8 cellular contexts compared by ENCODE assay signal in the genomic region with DNA sequence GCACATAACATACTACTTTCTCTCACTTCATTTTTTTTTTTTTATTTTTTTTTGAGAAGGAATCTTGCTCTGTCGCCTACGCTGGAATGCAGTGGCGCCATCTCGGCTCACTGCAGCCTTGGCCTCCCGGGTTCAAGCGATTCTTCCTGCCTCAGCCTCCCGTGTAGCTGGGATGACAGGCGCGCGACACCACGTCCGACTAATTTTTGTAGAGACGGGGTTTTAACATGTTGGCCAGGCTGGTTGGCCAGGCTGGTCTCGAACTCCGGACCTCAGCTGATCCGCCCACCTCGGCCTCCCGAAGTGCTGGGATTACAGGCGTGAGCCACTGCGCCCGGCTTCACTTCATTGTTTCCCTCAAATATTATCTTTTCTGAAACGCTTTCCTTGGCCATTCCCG. TPM values are rescaled to one million over a fixed set of nuclear protein-coding genes. Genes with fewer than 3 reads are reported as not detected.
A peak's percentile ranks its signal among the peaks of the same experiment; 100 is the strongest.
DNase-seq lines count a peak whose midpoint lies in the region; ATAC-seq and TF ChIP-seq lines count a peak whose summit lies in the region.

No MANE protein-coding gene starts in this region.

- H3K9me3 Mint-ChIP-seq in CD4-positive, CD25-positive, alpha-beta regulatory T cell: peaks cover 0 to 2% (median 0%) of the 10 kb centered on the region in 7 donors
- no peaks in the 10 kb centered on the region for H3K9me3 Mint-ChIP-seq in neural crest cell

- H3K27ac Mint-ChIP-seq in CD4-positive, CD25-positive, alpha-beta regulatory T cell: peak overlapping the region in 1 of 3 donors; percentile 97
- H3K27ac Mint-ChIP-seq in neural crest cell (ENCODE audit: unreplicated experiment): no peak overlapping the region

- intact Hi-C loops in dorsolateral prefrontal cortex (cut with DNase I): no loop called here

- peak overlapping the region; percentile 95 for H3K4me3 ChIP-seq in CD4-positive, CD25-positive, alpha-beta regulatory T cell (ENCODE audit: low read depth, low read length)
- H3K4me3 ChIP-seq in NT2/D1 (ENCODE audit: insufficient read length, low read depth) (peak overlapping the region; percentile 89), dorsolateral prefrontal cortex (peak overlapping the region in 58 of 59 donors; percentile 70 to 99 (median 92))

- TF ChIP-seq CTCF in dorsolateral prefrontal cortex (IDR thresholded peaks at IDR 0.05 in 54 of 56, conservative IDR thresholded peaks at IDR 0.05 in 2 of 56; ENCODE audit: low read depth in 1 of 56, partially characterized antibody in 56 of 56): no peak
- no peak for TF ChIP-seq CTCF in neural crest cell (conservative IDR thresholded peaks at IDR 0.05)
- no peak for TF ChIP-seq CTCF in GM10266 (IDR thresholded peaks at IDR 0.05; ENCODE audit: control insufficient read depth, insufficient read depth, low read depth, missing control alignments)

- H3K9ac ChIP-seq in NT2/D1 (ENCODE audit: insufficient read length, low read depth): no peak overlapping the region

- no peaks in the 10 kb centered on the region for H3K27me3 ChIP-seq in CD4-positive, CD25-positive, alpha-beta regulatory T cell (ENCODE audit: control insufficient read depth, insufficient read depth, low read length)
- no peaks in the 10 kb centered on the region for H3K27me3 ChIP-seq in NT2/D1 (ENCODE audit: insufficient read depth, insufficient read length)
- H3K27me3 ChIP-seq in dorsolateral prefrontal cortex: no peaks in the 10 kb centered on the region

- DNase-seq in CD4-positive, CD25-positive, alpha-beta regulatory T cell: no peak
- DNase-seq in NT2/D1 (ENCODE audit: low read depth, low spot score) (no peak), dorsolateral prefrontal cortex (no peak), neural crest cell (ENCODE audit: low read depth, low spot score) (no peak), DMS53 treated with DMSO at 0.1 percent for 48 hours (lab: John Stamatoyannopoulos, UW; ENCODE audit: unreplicated experiment) (no peak), H4 (ENCODE audit: low spot score) (no peak), GM10266 (ENCODE audit: extremely low spot score) (no peak), retina (no peak)

- no peaks in the 10 kb centered on the region for H3K9me3 ChIP-seq in CD4-positive, CD25-positive, alpha-beta regulatory T cell (ENCODE audit: control insufficient read depth in 2 of 2, low read length in 2 of 2)
- H3K9me3 ChIP-seq in NT2/D1 (ENCODE audit: insufficient read depth, low read length): no peaks in the 10 kb centered on the region

- peaks cover 40% of the 10 kb centered on the region for H3K36me3 ChIP-seq in CD4-positive, CD25-positive, alpha-beta regulatory T cell (ENCODE audit: control insufficient read depth, insufficient read depth, low read length)
- H3K36me3 ChIP-seq in NT2/D1 (ENCODE audit: insufficient read depth, insufficient read length, low read length): peaks cover 58% of the 10 kb centered on the region

- peaks cover 6% of the 10 kb centered on the region for H3K27me3 Mint-ChIP-seq in CD4-positive, CD25-positive, alpha-beta regulatory T cell
- no peaks in the 10 kb centered on the region for H3K27me3 Mint-ChIP-seq in neural crest cell (ENCODE audit: low read depth)

- peaks cover 21% of the 10 kb centered on the region for H3K4me1 ChIP-seq in CD4-positive, CD25-positive, alpha-beta regulatory T cell (ENCODE audit: control insufficient read depth, insufficient read depth, low read length, poor library complexity, severe bottlenecking)
- H3K4me1 ChIP-seq in NT2/D1 (ENCODE audit: insufficient read depth, insufficient read length): peaks cover 5% of the 10 kb centered on the region

- ATAC-seq in CD4-positive, CD25-positive, alpha-beta regulatory T cell (ENCODE audit: low read depth in 2 of 2): no peak

- peaks cover 34% of the 10 kb centered on the region for H3K36me3 Mint-ChIP-seq in CD4-positive, CD25-positive, alpha-beta regulatory T cell
- peaks cover 8% of the 10 kb centered on the region for H3K36me3 Mint-ChIP-seq in neural crest cell (ENCODE audit: low read depth)

- H3K27ac ChIP-seq in CD4-positive, CD25-positive, alpha-beta regulatory T cell (ENCODE audit: insufficient read depth, low read length, poor library complexity, severe bottlenecking): no peak overlapping the region
- H3K27ac ChIP-seq in dorsolateral prefrontal cortex: peak overlapping the region in 7 of 59 donors; percentile 76 to 89 (median 82)

- peaks cover 18 to 38% (median 26%) of the 10 kb centered on the region in 4 donors for H3K4me1 Mint-ChIP-seq in CD4-positive, CD25-positive, alpha-beta regulatory T cell
- peaks cover 24% of the 10 kb centered on the region for H3K4me1 Mint-ChIP-seq in neural crest cell

- peak overlapping the region; percentile 86 to 100 (median 96) for H3K4me3 Mint-ChIP-seq in CD4-positive, CD25-positive, alpha-beta regulatory T cell
- peak overlapping the region; percentile 99 for H3K4me3 Mint-ChIP-seq in neural crest cell

RNA-seq across cellular contexts. Expression of a gene that starts 0.6 kb away (rescaled TPM):
- 44.4 TPM for total RNA-seq in CD4-positive, CD25-positive, alpha-beta regulatory T cell
- polyA plus RNA-seq in CD4-positive, CD25-positive, alpha-beta regulatory T cell: 10 to 100 TPM; 55.6 to 61.5 (median 58.8) TPM
- total RNA-seq in dorsolateral prefrontal cortex: 100 to 1,000 TPM in 52 of 120 experiments, 10 to 100 TPM in 68; 63.4 to 123 (median 97.5) TPM
- total RNA-seq in neural crest cell: 85.5 and 87.4 TPM in 2 replicates
- 71.4 and 80.8 TPM in 2 replicates for total RNA-seq in H4 (2014; rRNA removed; shearing (Covaris generic))

RNA-seq across cellular contexts. Expression of a gene that starts 23.2 kb away (rescaled TPM):
- 182 TPM for total RNA-seq in CD4-positive, CD25-positive, alpha-beta regulatory T cell
- 10 to 100 TPM; 50.3 to 74.1 (median 54.9) TPM for polyA plus RNA-seq in CD4-positive, CD25-positive, alpha-beta regulatory T cell
- total RNA-seq in dorsolateral prefrontal cortex (100 to 1,000 TPM; 111 to 260 (median 188) TPM), neural crest cell (124 and 130 TPM in 2 replicates)
- total RNA-seq in H4 (2014; rRNA removed; shearing (Covaris generic)): 22.1 and 22.6 TPM in 2 replicates

RNA-seq across cellular contexts. Expression of a gene that starts 57.5 kb away (rescaled TPM):
- 150 TPM for total RNA-seq in CD4-positive, CD25-positive, alpha-beta regulatory T cell
- polyA plus RNA-seq in CD4-positive, CD25-positive, alpha-beta regulatory T cell: 100 to 1,000 TPM; 121 to 140 (median 133) TPM
- total RNA-seq in dorsolateral prefrontal cortex (100 to 1,000 TPM; 107 to 252 (median 197) TPM), neural crest cell (123 and 124 TPM in 2 replicates)
- total RNA-seq in H4 (2014; rRNA removed; shearing (Covaris generic)): 90.1 and 101 TPM in 2 replicates

RNA-seq across cellular contexts. Expression of a gene that starts 57.7 kb away (rescaled TPM):
- 80.5 TPM for total RNA-seq in CD4-positive, CD25-positive, alpha-beta regulatory T cell
- polyA plus RNA-seq in CD4-positive, CD25-positive, alpha-beta regulatory T cell: 10 to 100 TPM; 59.3 to 66.3 (median 60.7) TPM
- total RNA-seq in dorsolateral prefrontal cortex (10 to 100 TPM; 44.1 to 95.7 (median 60.5) TPM), neural crest cell (83.1 and 98.8 TPM in 2 replicates)
- 61.7 and 72.0 TPM in 2 replicates for total RNA-seq in H4 (2014; rRNA removed; shearing (Covaris generic))
